In the genomic region with DNA sequence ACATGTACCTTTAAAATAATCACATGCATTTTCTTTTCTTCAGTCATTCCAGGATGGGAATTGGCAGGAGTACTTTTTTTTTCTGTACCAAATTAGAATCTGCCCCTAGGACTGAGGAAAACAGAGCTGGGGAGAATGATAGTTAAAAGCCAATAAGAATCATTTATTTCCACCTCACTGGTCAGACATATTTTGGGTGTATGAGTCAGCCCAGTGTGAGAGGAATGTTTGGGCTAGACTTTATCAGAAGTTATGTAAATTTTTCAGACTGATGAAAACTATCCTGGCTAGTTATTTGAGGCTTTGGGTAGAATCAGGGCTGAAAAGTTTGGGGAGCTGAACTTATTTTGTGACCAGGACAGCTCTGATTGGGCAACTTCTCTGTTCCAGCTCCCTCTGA, we compare ENCODE assay signal across 18 cellular contexts.
DNase-seq lines count a peak whose midpoint lies in the region; ATAC-seq and TF ChIP-seq lines count a peak whose summit lies in the region.
"Had no signal": no experiment of that assay in that cellular context is flagged by ENCODE, and none has a peak within 500 bp of the region (broad histone marks: within the 10 kb centered on the region; RNA-seq: fewer than 3 reads in every experiment).

No MANE protein-coding gene starts in this region.

- no peak overlapping the region for H3K9ac ChIP-seq in IMR-90 (ENCODE audit: low read depth, low read length)
- no peak overlapping the region for H3K9ac ChIP-seq in mammary epithelial cell (ENCODE audit: insufficient read depth, low read length)

- CTCF ChIA-PET in IMR-90 (lab: Yijun Ruan, JAX) (no interaction called here), mammary epithelial cell (lab: Charles Lee; ENCODE audit: low non-redundant PET) (no interaction called here)

- H4K91ac ChIP-seq in IMR-90 (ENCODE audit: insufficient read depth, low read depth, low read length), result no peak overlapping the region

- TF ChIP-seq POLR2A in IMR-90 (IDR thresholded peaks at IDR 0.05; ENCODE audit: low read depth, low read length) (no peak), testis (IDR thresholded peaks at IDR 0.05) (no peak)

- H3K79me2 ChIP-seq in mammary epithelial cell (ENCODE audit: insufficient read depth, low read length), result no peaks in the 10 kb centered on the region

- BruUV-seq in IMR-90 (replicated peaks; lab: Mats Ljungman, UMichigan) (no TSS peak), mammary epithelial cell (replicated peaks; lab: Mats Ljungman, UMichigan) (no TSS peak)

- H3K18ac ChIP-seq in IMR-90 (ENCODE audit: low read depth, low read length), result no peak overlapping the region

- no peak overlapping the region for H3K4me3 ChIP-seq in IMR-90 (ENCODE audit: insufficient read depth, low read depth, low read length)
- no peak overlapping the region for H3K4me3 ChIP-seq in mammary epithelial cell (replicated peaks in 1 of 3; ENCODE audit: insufficient read depth in 1 of 3, low read depth in 2 of 3, low read length in 3 of 3)
- H3K4me3 ChIP-seq in testis, result no peak overlapping the region
- H3K4me3 ChIP-seq: left lung, sigmoid colon had no signal

- no peak for TF ChIP-seq RAD21 in IMR-90 (IDR thresholded peaks at IDR 0.05; ENCODE audit: low read length)

- H2AFZ ChIP-seq in IMR-90 (replicated peaks; ENCODE audit: low read length, poor library complexity) (no peak overlapping the region), mammary epithelial cell (ENCODE audit: low read depth, low read length) (peak overlapping the region; percentile 5)

- H3K79me1 ChIP-seq in IMR-90 (ENCODE audit: low read depth in 1 of 2, low read length in 2 of 2), result no peaks in the 10 kb centered on the region

- H2BK15ac ChIP-seq in IMR-90 (ENCODE audit: low read depth, low read length), result no peak overlapping the region

- DNase-seq in Caki2 (ENCODE audit: low read depth) (peak; percentile 30), IMR-90 (peak; percentile 20), mammary epithelial cell (no peak), kidney tubule cell (ENCODE audit: low spot score) (peak; percentile 58), HUDEP-2 (lab: John Stamatoyannopoulos, UW; ENCODE audit: unreplicated experiment in 76 of 76) (no peak), AML-193 (lab: John Stamatoyannopoulos, UW) (no peak), testis (no peak)
- DNase-seq: activated CD4-positive, alpha-beta memory T cell treated with anti-CD3 and anti-CD28 coated beads for 36 hours; anterior cingulate cortex; CD4-positive, alpha-beta T cell; H9; hippocampal formation; left lung; NCI-H1930; SHP77 treated with DMSO at 0.1 percent for 48 hours; sigmoid colon had no signal

- H2AK5ac ChIP-seq in IMR-90 (ENCODE audit: low read depth, low read length), result no peak overlapping the region

- no peak overlapping the region for H4K5ac ChIP-seq in IMR-90 (ENCODE audit: low read depth, low read length)

- H3K4me1 ChIP-seq in IMR-90 (ENCODE audit: control insufficient read depth, insufficient read depth, low read length), result no peaks in the 10 kb centered on the region
- H3K4me1 ChIP-seq in mammary epithelial cell (ENCODE audit: insufficient read depth, low read length), result peaks cover 31% of the 10 kb centered on the region
- no peaks in the 10 kb centered on the region for H3K4me1 ChIP-seq in testis
- H3K4me1 ChIP-seq: left lung, sigmoid colon had no signal

- H3K27me3 ChIP-seq in IMR-90 (ENCODE audit: control insufficient read depth, insufficient read depth, low read length) (no peaks in the 10 kb centered on the region), mammary epithelial cell (ENCODE audit: insufficient read depth, low read length) (no peaks in the 10 kb centered on the region), testis (no peaks in the 10 kb centered on the region)
- H3K27me3 ChIP-seq: left lung, sigmoid colon had no signal

- dilution Hi-C loops in IMR-90 (cut with HindIII; ENCODE audit: low sequenced_read_pairs, unreplicated experiment) (no loop called here), mammary epithelial cell (cut with HindIII; ENCODE audit: low sequenced_read_pairs) (no loop called here)

- no peaks in the 10 kb centered on the region for H3K36me3 ChIP-seq in IMR-90 (ENCODE audit: control insufficient read depth, insufficient read depth, low read length)
- no peaks in the 10 kb centered on the region for H3K36me3 ChIP-seq in mammary epithelial cell (ENCODE audit: insufficient read depth, low read length)
- H3K36me3 ChIP-seq in testis (ENCODE audit: low read depth, missing control alignments), result no peaks in the 10 kb centered on the region
- H3K36me3 ChIP-seq: left lung, sigmoid colon had no signal

- no peak overlapping the region for H3K23ac ChIP-seq in IMR-90 (ENCODE audit: low read depth, low read length)

- H4K8ac ChIP-seq in IMR-90 (ENCODE audit: low read depth in 2 of 2, low read length in 2 of 2), result no peak overlapping the region

- H2AK9ac ChIP-seq in IMR-90 (replicated peaks; ENCODE audit: low read depth, low read length, poor library complexity), result no peak overlapping the region

- ATAC-seq in IMR-90 (ENCODE audit: low read depth) (peak; percentile 72), GM21423 (IDR thresholded peaks at IDR 0.05; ENCODE audit: unreplicated experiment) (no peak)
- ATAC-seq: left lung; stimulated activated memory B cell treated with anti-CD40 and anti-IgM and Interleukin-4, amounts not matched to agents 10 μg/mL and 1 μg/mL and 100 μg/mL, for 72 hours had no signal

- no peak overlapping the region for H3K27ac ChIP-seq in IMR-90 (ENCODE audit: insufficient read depth, low read length)
- no peak overlapping the region for H3K27ac ChIP-seq in mammary epithelial cell (ENCODE audit: insufficient read depth, low read depth, low read length)
- no peak overlapping the region for H3K27ac ChIP-seq in testis
- H3K27ac ChIP-seq: left lung, sigmoid colon had no signal

- H4K20me1 ChIP-seq in IMR-90 (ENCODE audit: insufficient read depth, low read length) (no peaks in the 10 kb centered on the region), mammary epithelial cell (ENCODE audit: insufficient read depth, low read length) (no peaks in the 10 kb centered on the region)

- no peak for TF ChIP-seq CTCF in IMR-90 (conservative IDR thresholded peaks at IDR 0.05; ENCODE audit: low read depth, low read length)
- TF ChIP-seq CTCF in mammary epithelial cell (conservative IDR thresholded peaks at IDR 0.05 in 1 of 2, IDR thresholded peaks at IDR 0.05 in 1 of 2; ENCODE audit: extremely low read depth in 1 of 2, insufficient read depth in 1 of 2, low read depth in 1 of 2, low read length in 2 of 2), result no peak
- no peak for TF ChIP-seq CTCF in testis (IDR thresholded peaks at IDR 0.05)

- H2BK5ac ChIP-seq in IMR-90 (ENCODE audit: low read depth, low read length, poor library complexity, severe bottlenecking), result no peak overlapping the region

- no peak overlapping the region for H3K4ac ChIP-seq in IMR-90 (ENCODE audit: low read depth, low read length)

- H3K56ac ChIP-seq in IMR-90 (ENCODE audit: extremely low read depth, insufficient read depth, low read length), result no peak overlapping the region

- in situ Hi-C loops in Caki2 (cut with HindIII; ENCODE audit: low pct_unique_long_range_greater_than_20kb, low sequenced_read_pairs), result no loop called here
- in situ Hi-C loops in IMR-90 (cut with MboI; ENCODE audit: low sequenced_read_pairs), result no loop called here
- in situ Hi-C loops in mammary epithelial cell (cut with MboI; ENCODE audit: low sequenced_read_pairs in 2 of 2), result no loop called here

- POLR2A ChIA-PET in IMR-90 (lab: Charles Lee; ENCODE audit: unreplicated experiment), result no interaction called here

- intact Hi-C loops in IMR-90 (cut with micrococcal nuclease) (no loop called here), mammary epithelial cell (cut with micrococcal nuclease) (no loop called here), testis (cut with DNase I; ENCODE audit: low total_unique reads) (no loop called here)

- no peak overlapping the region for H3K14ac ChIP-seq in IMR-90 (replicated peaks; ENCODE audit: low read depth, low read length)

- no peak overlapping the region for H3K4me2 ChIP-seq in IMR-90 (ENCODE audit: low read depth, low read length)
- no peak overlapping the region for H3K4me2 ChIP-seq in mammary epithelial cell (ENCODE audit: insufficient read depth, low read depth, low read length)

- H2BK120ac ChIP-seq in IMR-90 (ENCODE audit: low read depth, low read length), result no peak overlapping the region

- H3K9me3 ChIP-seq in IMR-90 (ENCODE audit: control insufficient read depth, insufficient read depth, low read length), result no peaks in the 10 kb centered on the region
- H3K9me3 ChIP-seq in mammary epithelial cell (replicated peaks; ENCODE audit: insufficient read depth, low read length), result no peaks in the 10 kb centered on the region
- no peaks in the 10 kb centered on the region for H3K9me3 ChIP-seq in testis
- H3K9me3 ChIP-seq: left lung, sigmoid colon had no signal

- no peak overlapping the region for H2BK20ac ChIP-seq in IMR-90 (ENCODE audit: low read depth, low read length)

- H3K9me1 ChIP-seq in IMR-90 (ENCODE audit: insufficient read depth, low read length), result no peaks in the 10 kb centered on the region

TF ChIP-seq in IMR-90, 13 proteins besides CTCF, POLR2A, EP300 and RAD21 (continues in another document):
- TF ChIP-seq FOS (IDR thresholded peaks at IDR 0.05; ENCODE audit: low read depth, low read length), result no peak
- no peak for TF ChIP-seq MAZ (IDR thresholded peaks at IDR 0.05; ENCODE audit: borderline replicate concordance, low read depth, low read length)
- TF ChIP-seq CHD1 (IDR thresholded peaks at IDR 0.05; ENCODE audit: low read depth, low read length), result no peak
- TF ChIP-seq MAFK (IDR thresholded peaks at IDR 0.05; ENCODE audit: low read depth, low read length), result no peak
- no peak for TF ChIP-seq CEBPB (IDR thresholded peaks at IDR 0.05; ENCODE audit: low read depth, low read length)
- TF ChIP-seq NFE2L2 (IDR thresholded peaks at IDR 0.05; ENCODE audit: low read depth, low read length), result no peak
- TF ChIP-seq RFX5 (IDR thresholded peaks at IDR 0.05; ENCODE audit: low read depth, low read length), result no peak
- TF ChIP-seq BHLHE40 (IDR thresholded peaks at IDR 0.05; ENCODE audit: low read depth, low read length), result no peak
- no peak for TF ChIP-seq MXI1 (IDR thresholded peaks at IDR 0.05; ENCODE audit: borderline replicate concordance, low read depth, low read length)
- no peak for TF ChIP-seq RCOR1 (IDR thresholded peaks at IDR 0.05; ENCODE audit: insufficient replicate concordance, low read length)
- TF ChIP-seq, protein P1, sequence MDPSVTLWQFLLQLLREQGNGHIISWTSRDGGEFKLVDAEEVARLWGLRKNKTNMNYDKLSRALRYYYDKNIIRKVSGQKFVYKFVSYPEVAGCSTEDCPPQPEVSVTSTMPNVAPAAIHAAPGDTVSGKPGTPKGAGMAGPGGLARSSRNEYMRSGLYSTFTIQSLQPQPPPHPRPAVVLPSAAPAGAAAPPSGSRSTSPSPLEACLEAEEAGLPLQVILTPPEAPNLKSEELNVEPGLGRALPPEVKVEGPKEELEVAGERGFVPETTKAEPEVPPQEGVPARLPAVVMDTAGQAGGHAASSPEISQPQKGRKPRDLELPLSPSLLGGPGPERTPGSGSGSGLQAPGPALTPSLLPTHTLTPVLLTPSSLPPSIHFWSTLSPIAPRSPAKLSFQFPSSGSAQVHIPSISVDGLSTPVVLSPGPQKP (IDR thresholded peaks at IDR 0.05; ENCODE audit: borderline replicate concordance, low read depth, low read length), result no peak

Comparison
In these comparisons a context has a peak if more than half of its experiments do, and no peak if none do; other contexts are left out.
1. DNase-seq: peak in Caki2 (single experiment), IMR-90 (single experiment) and kidney tubule cell (single experiment); none in mammary epithelial cell (single experiment), HUDEP-2 (0 of 76), AML-193 (0 of 2) and testis (single experiment).